Comparison of ENCODE assay signal across 1 cellular context in genomic region chr5:92887254-92887653, GRCh38.
TF ChIP-seq lines count a peak whose summit lies in the region.

No MANE protein-coding gene starts in this region.

TF ChIP-seq in HepG2, 621 proteins besides CTCF, POLR2A, EP300 and RAD21 (continued from another document and continues in another):
- TF ChIP-seq ZSCAN5A (CRISPR knock-in tag; IDR thresholded peaks at IDR 0.05; ENCODE audit: borderline replicate concordance) = peak; percentile 28; the same call in 1 of the 2 replicates
- TF ChIP-seq AFF4 (CRISPR knock-in tag; IDR thresholded peaks at IDR 0.05) = no peak
- no peak for TF ChIP-seq NPAS2 (CRISPR knock-in tag; IDR thresholded peaks at IDR 0.05; ENCODE audit: borderline replicate concordance)
- TF ChIP-seq ZSCAN21 (CRISPR knock-in tag; IDR thresholded peaks at IDR 0.05; ENCODE audit: borderline replicate concordance) = no peak
- no peak; the same call in 1 of the 2 replicates for TF ChIP-seq ZBTB38 (CRISPR knock-in tag; IDR thresholded peaks at IDR 0.05)
- TF ChIP-seq ZSCAN31 (CRISPR knock-in tag; IDR thresholded peaks at IDR 0.05; ENCODE audit: low read depth) = no peak
- no peak for TF ChIP-seq MBNL3 (CRISPR knock-in tag; conservative IDR thresholded peaks at IDR 0.05)
- TF ChIP-seq ZFX (CRISPR knock-in tag; IDR thresholded peaks at IDR 0.05; ENCODE audit: low read depth) = no peak
- TF ChIP-seq BHLHE40 (IDR thresholded peaks at IDR 0.05; ENCODE audit: low read length) = no peak
- TF ChIP-seq PRDM4 (CRISPR knock-in tag; IDR thresholded peaks at IDR 0.05; ENCODE audit: borderline replicate concordance) = no peak
- peak; percentile 91; the same call in 1 of the 2 replicates for TF ChIP-seq NFIC (IDR thresholded peaks at IDR 0.05; ENCODE audit: low read length)
- no peak for TF ChIP-seq ZNF282 (IDR thresholded peaks at IDR 0.05; ENCODE audit: partially characterized antibody)
- no peak for TF ChIP-seq ZNF276 (CRISPR knock-in tag; IDR thresholded peaks at IDR 0.05; ENCODE audit: low read depth)
- TF ChIP-seq DNMT3B (CRISPR knock-in tag; conservative IDR thresholded peaks at IDR 0.05) = 0 out of 2 replicates have a peak, but pooled peaks have one; percentile 26
- TF ChIP-seq ZFP1 (CRISPR knock-in tag; IDR thresholded peaks at IDR 0.05) = no peak
- peak; percentile 70; the same call in 1 of the 2 replicates for TF ChIP-seq ZNF292 (CRISPR knock-in tag; IDR thresholded peaks at IDR 0.05; ENCODE audit: borderline replicate concordance, low read depth)
- TF ChIP-seq BRD4 (CRISPR knock-in tag; IDR thresholded peaks at IDR 0.05) = peak; percentile 93
- TF ChIP-seq ZNF160 (CRISPR knock-in tag; IDR thresholded peaks at IDR 0.05) = peak; percentile 47; the same call in 1 of the 2 replicates
- peak; percentile 76; the same call in 1 of the 2 replicates for TF ChIP-seq JUN (CRISPR knock-in tag; IDR thresholded peaks at IDR 0.05)
- TF ChIP-seq U2AF2 (IDR thresholded peaks at IDR 0.05; ENCODE audit: low read depth, low read length) = no peak
- TF ChIP-seq CHD2 (IDR thresholded peaks at IDR 0.05; ENCODE audit: low read depth, low read length) = no peak
- TF ChIP-seq SP2 (CRISPR knock-in tag; IDR thresholded peaks at IDR 0.05) = no peak
- TF ChIP-seq ZNF513 (CRISPR knock-in tag; conservative IDR thresholded peaks at IDR 0.05) = no peak
- peak; percentile 97 for TF ChIP-seq RCOR2 (CRISPR knock-in tag; IDR thresholded peaks at IDR 0.05)
- no peak for TF ChIP-seq ZNF552 (CRISPR knock-in tag; IDR thresholded peaks at IDR 0.05; ENCODE audit: borderline replicate concordance)
- TF ChIP-seq MTF2 (CRISPR knock-in tag; IDR thresholded peaks at IDR 0.05; ENCODE audit: borderline replicate concordance) = no peak
- no peak for TF ChIP-seq KLF15 (CRISPR knock-in tag; IDR thresholded peaks at IDR 0.05; ENCODE audit: borderline replicate concordance)
- TF ChIP-seq PAF1 (CRISPR knock-in tag; IDR thresholded peaks at IDR 0.05) = no peak
- TF ChIP-seq TEAD2 (CRISPR knock-in tag; IDR thresholded peaks at IDR 0.05) = no peak
- peak in 1 of 2 experiments; percentile 62; a peak in 2 of 4 replicates for TF ChIP-seq HMGXB4 (CRISPR knock-in tag; IDR thresholded peaks at IDR 0.05; ENCODE audit: borderline replicate concordance in 1 of 2, low read depth in 1 of 2)
- TF ChIP-seq KDM5A (IDR thresholded peaks at IDR 0.05; ENCODE audit: borderline replicate concordance, low read length) = no peak
- TF ChIP-seq NRL (CRISPR knock-in tag; IDR thresholded peaks at IDR 0.05; ENCODE audit: borderline replicate concordance) = no peak
- no peak for TF ChIP-seq ZNF740 (CRISPR knock-in tag; IDR thresholded peaks at IDR 0.05)
- no peak for TF ChIP-seq ZXDC (CRISPR knock-in tag; IDR thresholded peaks at IDR 0.05)
- no peak for TF ChIP-seq HES4 (CRISPR knock-in tag; IDR thresholded peaks at IDR 0.05; ENCODE audit: borderline replicate concordance)
- no peak for TF ChIP-seq KDM1A (CRISPR knock-in tag; IDR thresholded peaks at IDR 0.05)
- no peak for TF ChIP-seq ZNF430 (CRISPR knock-in tag; IDR thresholded peaks at IDR 0.05)
- TF ChIP-seq HOXA3 (CRISPR knock-in tag; IDR thresholded peaks at IDR 0.05) = peak; percentile 67
- no peak for TF ChIP-seq ZFP82 (CRISPR knock-in tag; IDR thresholded peaks at IDR 0.05; ENCODE audit: borderline replicate concordance)
- TF ChIP-seq FOXO1 (CRISPR knock-in tag; IDR thresholded peaks at IDR 0.05) = peak; percentile 99
- peak; percentile 95 for TF ChIP-seq HDAC2 (CRISPR knock-in tag; IDR thresholded peaks at IDR 0.05)
- no peak for TF ChIP-seq ZNF256 (CRISPR knock-in tag; conservative IDR thresholded peaks at IDR 0.05)
- TF ChIP-seq TAF1 (CRISPR knock-in tag; IDR thresholded peaks at IDR 0.05) = no peak
- TF ChIP-seq ZNF180 (CRISPR knock-in tag; IDR thresholded peaks at IDR 0.05; ENCODE audit: borderline replicate concordance, low read depth) = no peak
- no peak for TF ChIP-seq ZNF883 (CRISPR knock-in tag; IDR thresholded peaks at IDR 0.05; ENCODE audit: not compliant biosample characterization)
- TF ChIP-seq DMAP1 (CRISPR knock-in tag; IDR thresholded peaks at IDR 0.05) = 0 out of 2 replicates have a peak, but pooled peaks have one; percentile 44
- TF ChIP-seq ZNF574 (CRISPR knock-in tag; IDR thresholded peaks at IDR 0.05) = 0 out of 2 replicates have a peak, but pooled peaks have one; percentile 28
- peak; percentile 69 for TF ChIP-seq HDAC1 (CRISPR knock-in tag; IDR thresholded peaks at IDR 0.05)
